ENCODE assay signal across 16 cellular contexts in genomic region chr3:188834349-188834748, GRCh38.
DNase-seq lines count a peak whose midpoint lies in the region; ATAC-seq and TF ChIP-seq lines count a peak whose summit lies in the region.
"Had no signal": no experiment of that assay in that cellular context is flagged by ENCODE, and none has a peak within 500 bp of the region (broad histone marks: within the 10 kb centered on the region; RNA-seq: fewer than 3 reads in every experiment).

No MANE protein-coding gene starts in this region.

- no peaks in the 10 kb centered on the region for H3K36me3 ChIP-seq in endodermal cell (ENCODE audit: control insufficient read depth, insufficient read depth, low read length)
- no peaks in the 10 kb centered on the region for H3K36me3 ChIP-seq in thoracic aorta
- H3K36me3 ChIP-seq: brain microvascular endothelial cell, transverse colon had no signal

- no peaks in the 10 kb centered on the region for H3K9me3 ChIP-seq in endodermal cell (ENCODE audit: control insufficient read depth, low read length)
- no peaks in the 10 kb centered on the region for H3K9me3 ChIP-seq in thoracic aorta
- H3K9me3 ChIP-seq: mucosa of descending colon, SJSA1, transverse colon had no signal

- peak; percentile 7 for DNase-seq in stimulated activated CD4-positive, alpha-beta T cell treated with anti-CD3 and anti-CD28 coated beads, Interleukin-12 subunit alpha, Interleukin-12 subunit beta, amount 100 ng/mL, for 4 hours
- DNase-seq in stimulated activated CD4-positive, alpha-beta T cell treated with anti-CD3 and anti-CD28 coated beads, Interleukin-4, amount 100 ng/mL, for 1 hour = no peak
- DNase-seq in activated CD4-positive, alpha-beta T cell treated with anti-CD3 and anti-CD28 coated beads, Interleukin-2, amount 50 U/mL, for 1 hour = peak; percentile 3
- DNase-seq in endodermal cell (no peak), thoracic aorta (ENCODE audit: low spot score) (no peak), HuH-7 (ENCODE audit: low spot score) (no peak), type B pancreatic cell (ENCODE audit: extremely low spot score, unreplicated experiment) (no peak)
- DNase-seq: brain microvascular endothelial cell, islet precursor cell, mucosa of descending colon, NCI-H2081, transverse colon had no signal

- H3K4me1 Mint-ChIP-seq in endodermal cell = peaks cover under 1% of the 10 kb centered on the region
- peaks cover 24% of the 10 kb centered on the region for H3K4me1 Mint-ChIP-seq in type B pancreatic cell (ENCODE audit: unreplicated experiment)

- peaks cover 4% of the 10 kb centered on the region for H3K9me3 Mint-ChIP-seq in endodermal cell
- no peaks in the 10 kb centered on the region for H3K9me3 Mint-ChIP-seq in type B pancreatic cell
- H3K9me3 Mint-ChIP-seq: activated T-helper 1 cell treated with anti-CD3 and anti-CD28 coated beads, Interleukin-12 subunit alpha, Interleukin-12 subunit beta, Interleukin-2, Interleukin-4 antibody, amounts not matched to agents 30 ng/mL and 10 ng/mL and 1 ng/mL, durations not matched to agents 14 hours and 24 hours and 36 hours had no signal

- no peak for ATAC-seq in thoracic aorta (ENCODE audit: insufficient number of reproducible peaks, low FRiP score, low read depth)
- no peak for ATAC-seq in HG03571 (IDR thresholded peaks at IDR 0.05; ENCODE audit: unreplicated experiment)
- ATAC-seq: mucosa of descending colon had no signal

- 86 to 93% methylated on average over 1 to 3 of the region's 3 CpGs for WGBS in endodermal cell (ENCODE audit: insufficient coverage in 1 of 2, insufficient read length in 1 of 2), 2 experiments

- H3K4me3 Mint-ChIP-seq in endodermal cell (no peak overlapping the region), type B pancreatic cell (no peak overlapping the region)
- H3K4me3 Mint-ChIP-seq: activated T-helper 1 cell treated with anti-CD3 and anti-CD28 coated beads, Interleukin-12 subunit alpha, Interleukin-12 subunit beta, Interleukin-2, Interleukin-4 antibody, amounts not matched to agents 30 ng/mL and 10 ng/mL and 1 ng/mL, durations not matched to agents 14 hours and 24 hours and 36 hours had no signal

- H3K9ac ChIP-seq in endodermal cell (ENCODE audit: extremely low read depth, low read length, poor library complexity, severe bottlenecking) = no peak overlapping the region

- H3K27ac Mint-ChIP-seq in endodermal cell = no peak overlapping the region
- no peak overlapping the region for H3K27ac Mint-ChIP-seq in type B pancreatic cell
- H3K27ac Mint-ChIP-seq: activated T-helper 1 cell treated with anti-CD3 and anti-CD28 coated beads, Interleukin-12 subunit alpha, Interleukin-12 subunit beta, Interleukin-2, Interleukin-4 antibody, amounts not matched to agents 30 ng/mL and 10 ng/mL and 1 ng/mL, durations not matched to agents 14 hours and 24 hours and 36 hours had no signal

- H3K4me1 ChIP-seq in endodermal cell (ENCODE audit: control insufficient read depth, insufficient read depth, low read length) (no peaks in the 10 kb centered on the region), thoracic aorta (ENCODE audit: control insufficient read depth in 1 of 2, low read depth in 2 of 2) (peaks cover 25 to 41% of the 10 kb centered on the region in 2 donors)
- H3K4me1 ChIP-seq: transverse colon had no signal

- TF ChIP-seq CTCF in endodermal cell (conservative IDR thresholded peaks at IDR 0.05) (peak; percentile 31), thoracic aorta (IDR thresholded peaks at IDR 0.05) (peak; percentile 14), type B pancreatic cell (conservative IDR thresholded peaks at IDR 0.05) (no peak)

- H3K27ac ChIP-seq in endodermal cell (ENCODE audit: low read depth, low read length) (no peak overlapping the region), thoracic aorta (no peak overlapping the region)
- H3K27ac ChIP-seq: brain microvascular endothelial cell, HL-60, SJSA1, transverse colon had no signal

- H3K27me3 Mint-ChIP-seq in endodermal cell (ENCODE audit: insufficient read depth) = peaks cover 1% of the 10 kb centered on the region
- H3K27me3 Mint-ChIP-seq in type B pancreatic cell = no peaks in the 10 kb centered on the region

- H3K36me3 Mint-ChIP-seq in endodermal cell (ENCODE audit: low read depth) = peaks cover 5% of the 10 kb centered on the region
- H3K36me3 Mint-ChIP-seq in type B pancreatic cell = peaks cover 7% of the 10 kb centered on the region

- H3K4me3 ChIP-seq in endodermal cell (ENCODE audit: low read length) (no peak overlapping the region), thoracic aorta (no peak overlapping the region)
- H3K4me3 ChIP-seq: mucosa of descending colon, SJSA1, transverse colon had no signal

- H3K27me3 ChIP-seq in endodermal cell (ENCODE audit: control insufficient read depth, insufficient read depth, low read length, poor library complexity, severe bottlenecking) (no peaks in the 10 kb centered on the region), thoracic aorta (replicated peaks; ENCODE audit: insufficient read depth) (no peaks in the 10 kb centered on the region)
- H3K27me3 ChIP-seq: brain microvascular endothelial cell, SJSA1, transverse colon had no signal

Comparison
In these comparisons a context has a peak if more than half of its experiments do, and no peak if none do; other contexts are left out.
1. DNase-seq: peak in stimulated activated CD4-positive, alpha-beta T cell treated with anti-CD3 and anti-CD28 coated beads, Interleukin-12 subunit alpha, Interleukin-12 subunit beta, amount 100 ng/mL, for 4 hours (single experiment) and activated CD4-positive, alpha-beta T cell treated with anti-CD3 and anti-CD28 coated beads, Interleukin-2, amount 50 U/mL, for 1 hour (single experiment); none in stimulated activated CD4-positive, alpha-beta T cell treated with anti-CD3 and anti-CD28 coated beads, Interleukin-4, amount 100 ng/mL, for 1 hour (single experiment), endodermal cell (single experiment), thoracic aorta (single experiment), HuH-7 (single experiment) and type B pancreatic cell (single experiment).